ENCODE assay signal across 1 cellular context in the genomic region with DNA sequence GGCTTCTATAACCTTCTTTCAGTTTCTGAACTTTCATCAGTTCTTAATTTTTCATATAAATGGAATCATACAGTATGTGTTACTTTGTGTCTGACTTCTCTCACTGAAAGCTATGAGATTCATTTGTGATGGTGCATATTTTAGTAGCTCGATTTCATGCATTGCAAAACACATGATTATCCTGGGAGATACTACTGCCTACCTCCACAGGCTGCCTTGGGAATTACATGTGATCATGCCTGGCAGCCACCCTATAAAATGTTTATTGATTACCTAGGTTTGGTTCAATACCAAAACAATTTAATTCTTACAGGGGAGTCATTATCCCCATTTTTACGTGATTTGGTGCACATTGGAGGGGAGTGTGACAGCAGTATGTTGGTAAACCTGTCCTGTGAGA.
TF ChIP-seq lines count a peak whose summit lies in the region.

No MANE protein-coding gene starts in this region.

TF ChIP-seq in H1, 55 proteins besides CTCF, POLR2A, EP300 and RAD21:
- no peak for TF ChIP-seq SP4 (IDR thresholded peaks at IDR 0.05; ENCODE audit: low read length)
- no peak for TF ChIP-seq NRF1 (IDR thresholded peaks at IDR 0.05; ENCODE audit: low read depth, low read length)
- no peak for TF ChIP-seq E2F6 (IDR thresholded peaks at IDR 0.05)
- no peak for TF ChIP-seq KDM4A (IDR thresholded peaks at IDR 0.05; ENCODE audit: low read depth, low read length, severe bottlenecking)
- no peak for TF ChIP-seq KDM5A (IDR thresholded peaks at IDR 0.05; ENCODE audit: low read length)
